ENCODE assay signal across 8 cellular contexts in genomic region chr3:49805884-49806701, GRCh38. TPM values are rescaled to one million over a fixed set of nuclear protein-coding genes. Genes with fewer than 3 reads are reported as not detected.
DNase-seq lines count a peak whose midpoint lies in the region; ATAC-seq, FAIRE-seq and TF ChIP-seq lines count a peak whose summit lies in the region.

No MANE protein-coding gene starts in this region.

- H3K4me1 ChIP-seq in GM12878 (ENCODE audit: control insufficient read depth, insufficient read depth, low read length) = peaks cover 43% of the 10 kb centered on the region
- no peaks in the 10 kb centered on the region for H3K4me1 ChIP-seq in urinary bladder (ENCODE audit: insufficient read depth)
- H3K4me1 ChIP-seq in Caco-2 = no peaks in the 10 kb centered on the region

- H3K9me3 ChIP-seq in GM12878 (replicated peaks; ENCODE audit: control insufficient read depth, insufficient read depth, low read length) (no peaks in the 10 kb centered on the region), Caco-2 (no peaks in the 10 kb centered on the region)

- no peak overlapping the region for H3K4me3 Mint-ChIP-seq in activated naive CD4-positive, alpha-beta T cell treated with anti-CD3 and anti-CD28 coated beads, Interleukin-2, amount 50 U/mL, for 24 hours
- H3K4me3 Mint-ChIP-seq in Caco-2 (ENCODE audit: unreplicated experiment) = no peak overlapping the region

- H3K27me3 ChIP-seq in GM12878 (replicated peaks in 1 of 2; ENCODE audit: control insufficient read depth in 2 of 2, insufficient read depth in 2 of 2, low read length in 1 of 2) (no peaks in the 10 kb centered on the region; a peak in 1 of 4 replicates), Caco-2 (replicated peaks; ENCODE audit: control insufficient read depth, insufficient read depth, low read length) (no peaks in the 10 kb centered on the region)

- ATAC-seq in GM12878 (peak; percentile 29), GM19324 (IDR thresholded peaks at IDR 0.05; ENCODE audit: low FRiP score, unreplicated experiment) (no peak), GM18498 (IDR thresholded peaks at IDR 0.05; ENCODE audit: unreplicated experiment) (no peak)

- no peaks in the 10 kb centered on the region for H3K36me3 Mint-ChIP-seq in activated naive CD4-positive, alpha-beta T cell treated with anti-CD3 and anti-CD28 coated beads, Interleukin-2, amount 50 U/mL, for 24 hours
- H3K36me3 Mint-ChIP-seq in Caco-2 (ENCODE audit: insufficient read depth, unreplicated experiment) = peaks cover 5% of the 10 kb centered on the region

- 12% methylated on average over 11 of the region's 11 CpGs for WGBS in GM12878 (ENCODE audit: insufficient coverage, insufficient replicate concordance, low lambda C conversion rate, missing lambda C conversion rate)
- 44% methylated on average over 11 of the region's 11 CpGs for WGBS in urinary bladder

- RAD21 ChIA-PET in GM12878 (lab: Charles Lee; ENCODE audit: unreplicated experiment) = interaction anchor here (0.7 to 8.0 kb wide), 10 partner anchors 7 to 266 kb away, joined by 4 to 182 read pairs (median 8); partner anchors contain the start of genes IP6K1, MON1A and UBA7

- intact Hi-C loops in GM12878 (cut with micrococcal nuclease; ENCODE audit: unreplicated experiment) = no loop called here
- intact Hi-C loops in Caco-2 (cut with micrococcal nuclease; ENCODE audit: unreplicated experiment) = no loop called here

- no TSS peak for BruUV-seq in GM12878 (replicated peaks; lab: Mats Ljungman, UMichigan)
- BruUV-seq in Caco-2 (replicated peaks; lab: Mats Ljungman, UMichigan) = no TSS peak

- no peaks in the 10 kb centered on the region for H3K9me3 Mint-ChIP-seq in activated naive CD4-positive, alpha-beta T cell treated with anti-CD3 and anti-CD28 coated beads, Interleukin-2, amount 50 U/mL, for 24 hours
- H3K9me3 Mint-ChIP-seq in Caco-2 (ENCODE audit: unreplicated experiment) = no peaks in the 10 kb centered on the region

- TF ChIP-seq RAD21 in GM12878 (IDR thresholded peaks at IDR 0.05; ENCODE audit: insufficient read depth, low read depth, low read length) = no peak

- H4K20me1 ChIP-seq in GM12878 (ENCODE audit: control insufficient read depth, insufficient read depth) = no peaks in the 10 kb centered on the region

- H3K4me1 Mint-ChIP-seq in activated naive CD4-positive, alpha-beta T cell treated with anti-CD3 and anti-CD28 coated beads, Interleukin-2, amount 50 U/mL, for 24 hours = peaks cover 47% of the 10 kb centered on the region
- H3K4me1 Mint-ChIP-seq in Caco-2 (ENCODE audit: low read depth, unreplicated experiment) = peaks cover 16% of the 10 kb centered on the region

- H3K27ac ChIP-seq in GM12878 (ENCODE audit: control insufficient read depth, insufficient read depth) (peak overlapping the region; percentile 80), urinary bladder (ENCODE audit: low read depth) (peak overlapping the region; percentile 64)

- TF ChIP-seq POLR2A in GM12878 (IDR thresholded peaks at IDR 0.05; ENCODE audit: low read depth, low read length) = no peak; the same call in none of the 2 replicates

- H3K36me3 ChIP-seq in GM12878 (ENCODE audit: control insufficient read depth in 2 of 2, insufficient read depth in 2 of 2, low read length in 1 of 2) (peaks cover 0 to 3% of the 10 kb centered on the region in 2 experiments; a peak in 2 of 4 replicates), urinary bladder (ENCODE audit: insufficient read depth) (peaks cover 3% of the 10 kb centered on the region), Caco-2 (ENCODE audit: control insufficient read depth, insufficient read depth, low read length) (no peaks in the 10 kb centered on the region)

- H3K27ac Mint-ChIP-seq in activated naive CD4-positive, alpha-beta T cell treated with anti-CD3 and anti-CD28 coated beads, Interleukin-2, amount 50 U/mL, for 24 hours = peak overlapping the region; percentile 6
- H3K27ac Mint-ChIP-seq in Caco-2 (ENCODE audit: unreplicated experiment) = no peak overlapping the region

- SMC1A ChIA-PET in GM12878 (lab: Charles Lee; ENCODE audit: uncharacterized antibody, unreplicated experiment) = interaction anchor here (0.7 to 9.4 kb wide), 11 partner anchors 8 to 266 kb away, joined by 3 to 146 read pairs (median 3); partner anchors contain the start of genes GMPPB, IP6K1 and UBA7

- no peaks in the 10 kb centered on the region; the same call in 1 of the 2 replicates for H3K79me2 ChIP-seq in GM12878 (ENCODE audit: control insufficient read depth, insufficient read depth, low read length)

- H3K4me3 ChIP-seq in GM12878 (peak overlapping the region; percentile 62; the same call in 1 of the 2 replicates), urinary bladder (ENCODE audit: low read depth, low read length) (no peak overlapping the region), Caco-2 (ENCODE audit: low read depth, low read length) (no peak overlapping the region)

- peak in 1 of 2 experiments; percentile 25; a peak in 1 of 4 replicates for TF ChIP-seq EP300 in GM12878 (IDR thresholded peaks at IDR 0.05; ENCODE audit: borderline replicate concordance in 1 of 2, control insufficient read depth in 1 of 2, low read depth in 2 of 2, low read length in 2 of 2)

- peaks cover 2% of the 10 kb centered on the region for H3K27me3 Mint-ChIP-seq in activated naive CD4-positive, alpha-beta T cell treated with anti-CD3 and anti-CD28 coated beads, Interleukin-2, amount 50 U/mL, for 24 hours
- peaks cover 2% of the 10 kb centered on the region for H3K27me3 Mint-ChIP-seq in Caco-2 (ENCODE audit: insufficient read depth, unreplicated experiment)

- no peak overlapping the region for H2AFZ ChIP-seq in GM12878 (ENCODE audit: control insufficient read depth, low read depth, low read length)

- H3K4me2 ChIP-seq in GM12878 (ENCODE audit: control insufficient read depth, insufficient read depth) = peak overlapping the region; percentile 89

- CTCF ChIA-PET in GM12878 (lab: Yijun Ruan, JAX) (interaction anchor here (1.3 to 12.0 kb wide), 7 partner anchors 10 to 266 kb away, joined by 3 to 327 read pairs (median 5); partner anchors contain the start of genes MON1A, MST1R and UBA7), Caco-2 (lab: Charles Lee) (no interaction called here)

- POLR2A ChIA-PET in GM12878 (lab: Charles Lee) = interaction anchor here (1.0 to 2.1 kb wide), 8 partner anchors 7 to 909 kb away, joined by 3 to 15 read pairs (median 4); partner anchors contain the start of gene UBA7
- POLR2A ChIA-PET in Caco-2 (lab: Charles Lee) = interaction anchor here (1.0 kb wide), 1 partner anchor 20 kb away, joined by 3 read pairs; the partner anchor contains the start of gene IP6K1

- peak; percentile 86 for FAIRE-seq in GM12878 (lab: Jason Lieb, UNC)

- TF ChIP-seq CTCF in GM12878 (IDR thresholded peaks at IDR 0.05 in 2 of 3, conservative IDR thresholded peaks at IDR 0.05 in 1 of 3; ENCODE audit: control insufficient read depth in 2 of 3, extremely low read depth in 1 of 3, insufficient read depth in 1 of 3, low read depth in 3 of 3, low read length in 3 of 3) (no peak), Caco-2 (IDR thresholded peaks at IDR 0.05; ENCODE audit: insufficient read depth in 1 of 2, low read depth in 1 of 2, low read length in 1 of 2, severe bottlenecking in 1 of 2, unreplicated experiment in 1 of 2) (no peak)

- H3K9ac ChIP-seq in GM12878 (ENCODE audit: control insufficient read depth, insufficient read depth, low read length) = peak overlapping the region; percentile 57

- no peak for DNase-seq in activated naive CD4-positive, alpha-beta T cell treated with anti-CD3 and anti-CD28 coated beads, Interleukin-2, amount 50 U/mL, for 16 hours
- DNase-seq in GM12878 (ENCODE audit: low read depth, low spot score) (no peak), medulla oblongata (ENCODE audit: extremely low spot score) (peak; percentile 67), Caco-2 (no peak)

- in situ Hi-C loops in GM12878 (cut with MboI) = no loop called here

RNA-seq across cellular contexts. Expression of gene INKA1, which starts 3.0 kb away (rescaled TPM):
- 6.4 and 6.9 TPM in 2 replicates for total RNA-seq in GM12878 (2013; cell fraction: nucleolus; rRNA removed)
- total RNA-seq in GM12878 (2014; rRNA removed) (9.3 and 11.9 TPM in 2 replicates), GM12878 (2014; rRNA removed; fragmentation: Illumina TruSeq; extraction: Trizol) (3.8 and 4.2 TPM in 2 replicates), GM12878 (2021) (6.0 and 9.2 TPM in 2 replicates), urinary bladder (10.3 TPM), Caco-2 (2022) (not detected in 2 replicates)
- 0.92 TPM for polyA plus RNA-seq in GM12878 (2011; ENCODE audit: low read depth)
- polyA plus RNA-seq in GM12878 (2011; rRNA removed) (0.94 and 1.6 TPM in 2 replicates), GM12878 (2014; fragmentation: Illumina TruSeq; extraction: Trizol) (2.1 TPM in 1 of 2 replicates, not detected in the other), GM12878 (2014; fragmentation: Nextera tagmentation; extraction: Ambion mirVana) (1 to 10 TPM in 1 of 2 experiments, under 1 TPM in 1; 0.32 to 1.4 TPM), GM12878 (2014; rRNA removed) (10.2 and 10.5 TPM in 2 replicates), GM12878 (2016; fragmentation: Nextera tagmentation; extraction: Ambion mirVana) (1 to 10 TPM; 9.0 to 9.9 TPM), urinary bladder (6.5 TPM)
- 2.7 and 4.6 TPM in 2 replicates for polyA plus RNA-seq in GM12878 (2011; cell fraction: cytosol; rRNA removed)
- polyA plus RNA-seq in GM12878 (2011; cell fraction: nucleus; rRNA removed) = 2.7 and 3.3 TPM in 2 replicates
- 1.9 and 2.3 TPM in 2 replicates for polyA plus RNA-seq in GM12878 (2012)
- polyA minus RNA-seq in GM12878 (2011; rRNA and poly(A)+ RNA removed) = 1.8 and 4.4 TPM in 2 replicates
- 2.1 TPM in 1 of 2 replicates, not detected in the other for polyA minus RNA-seq in GM12878 (2011; cell fraction: cytosol; rRNA and poly(A)+ RNA removed)
- 4.0 and 7.8 TPM in 2 replicates for polyA minus RNA-seq in GM12878 (2011; cell fraction: nucleus; rRNA and poly(A)+ RNA removed)

RNA-seq across cellular contexts. Expression of gene CDHR4, which starts 6.4 kb away (rescaled TPM):
- total RNA-seq in GM12878 (2013; cell fraction: nucleolus; rRNA removed) = 0.33 TPM in 1 of 2 replicates, not detected in the other
- total RNA-seq in GM12878 (2014; rRNA removed) = not detected in 2 replicates
- not detected in 2 replicates for total RNA-seq in GM12878 (2014; rRNA removed; fragmentation: Illumina TruSeq; extraction: Trizol)
- not detected in 2 replicates for total RNA-seq in GM12878 (2021)
- not detected for polyA plus RNA-seq in GM12878 (2011; ENCODE audit: low read depth)
- polyA plus RNA-seq in GM12878 (2011; rRNA removed) = not detected in 2 replicates
- 0.05 TPM in 1 of 2 replicates, not detected in the other for polyA plus RNA-seq in GM12878 (2011; cell fraction: cytosol; rRNA removed)
- 0.28 TPM in 2 replicates for polyA plus RNA-seq in GM12878 (2011; cell fraction: nucleus; rRNA removed)
- 0.10 TPM in 1 of 2 replicates, not detected in the other for polyA plus RNA-seq in GM12878 (2012)
- polyA plus RNA-seq in GM12878 (2014; fragmentation: Illumina TruSeq; extraction: Trizol) = not detected in 2 replicates
- not detected for polyA plus RNA-seq in GM12878 (2014; fragmentation: Nextera tagmentation; extraction: Ambion mirVana)
- polyA plus RNA-seq in GM12878 (2014; rRNA removed) = not detected in 2 replicates
- not detected for polyA plus RNA-seq in GM12878 (2016; fragmentation: Nextera tagmentation; extraction: Ambion mirVana)
- not detected in 2 replicates for polyA minus RNA-seq in GM12878 (2011; rRNA and poly(A)+ RNA removed)
- not detected in 2 replicates for polyA minus RNA-seq in GM12878 (2011; cell fraction: cytosol; rRNA and poly(A)+ RNA removed)
- polyA minus RNA-seq in GM12878 (2011; cell fraction: nucleus; rRNA and poly(A)+ RNA removed) = not detected in 2 replicates
- not detected for total RNA-seq in urinary bladder
- polyA plus RNA-seq in urinary bladder = 0.10 TPM
- not detected in 2 replicates for total RNA-seq in Caco-2 (2022)

RNA-seq across cellular contexts. Expression of gene UBA7, which starts 7.7 kb away (rescaled TPM):
- total RNA-seq in GM12878 (2013; cell fraction: nucleolus; rRNA removed) = 270 and 275 TPM in 2 replicates
- total RNA-seq in GM12878 (2014; rRNA removed) (71.2 and 79.6 TPM in 2 replicates), GM12878 (2014; rRNA removed; fragmentation: Illumina TruSeq; extraction: Trizol) (35.1 and 38.9 TPM in 2 replicates), GM12878 (2021) (108 and 116 TPM in 2 replicates), urinary bladder (39.6 TPM), Caco-2 (2022) (0.93 TPM in 1 of 2 replicates, not detected in the other)
- 86.4 TPM for polyA plus RNA-seq in GM12878 (2011; ENCODE audit: low read depth)
- polyA plus RNA-seq in GM12878 (2011; rRNA removed) (34.1 and 65.8 TPM in 2 replicates), GM12878 (2014; fragmentation: Illumina TruSeq; extraction: Trizol) (25.9 and 57.4 TPM in 2 replicates), GM12878 (2014; fragmentation: Nextera tagmentation; extraction: Ambion mirVana) (10 to 100 TPM; 11.8 to 22.2 TPM), GM12878 (2014; rRNA removed) (105 and 112 TPM in 2 replicates), GM12878 (2016; fragmentation: Nextera tagmentation; extraction: Ambion mirVana) (10 to 100 TPM; 34.6 to 36.0 TPM), urinary bladder (37.7 TPM)
- 67.0 and 102 TPM in 2 replicates for polyA plus RNA-seq in GM12878 (2011; cell fraction: cytosol; rRNA removed)
- 1,147 and 1,386 TPM in 2 replicates for polyA plus RNA-seq in GM12878 (2011; cell fraction: nucleus; rRNA removed)
- polyA plus RNA-seq in GM12878 (2012) = 133 and 156 TPM in 2 replicates
- 68.0 and 103 TPM in 2 replicates for polyA minus RNA-seq in GM12878 (2011; rRNA and poly(A)+ RNA removed)
- polyA minus RNA-seq in GM12878 (2011; cell fraction: cytosol; rRNA and poly(A)+ RNA removed) = 29.7 and 31.4 TPM in 2 replicates
- 202 and 226 TPM in 2 replicates for polyA minus RNA-seq in GM12878 (2011; cell fraction: nucleus; rRNA and poly(A)+ RNA removed)

RNA-seq across cellular contexts. Expression of gene IP6K1, which starts 19.8 kb away (rescaled TPM):
- total RNA-seq in GM12878 (2013; cell fraction: nucleolus; rRNA removed) = 59.2 and 67.7 TPM in 2 replicates
- total RNA-seq in GM12878 (2014; rRNA removed) (13.4 and 16.0 TPM in 2 replicates), GM12878 (2014; rRNA removed; fragmentation: Illumina TruSeq; extraction: Trizol) (9.9 and 10.6 TPM in 2 replicates), GM12878 (2021) (28.6 and 29.8 TPM in 2 replicates), urinary bladder (31.6 TPM), Caco-2 (2022) (35.5 and 39.6 TPM in 2 replicates)
- 7.5 TPM for polyA plus RNA-seq in GM12878 (2011; ENCODE audit: low read depth)
- polyA plus RNA-seq in GM12878 (2011; rRNA removed) (13.6 and 30.6 TPM in 2 replicates), GM12878 (2014; fragmentation: Illumina TruSeq; extraction: Trizol) (10.0 and 15.1 TPM in 2 replicates), GM12878 (2014; fragmentation: Nextera tagmentation; extraction: Ambion mirVana) (1 to 10 TPM; 1.3 to 2.0 TPM), GM12878 (2014; rRNA removed) (22.9 and 25.0 TPM in 2 replicates), GM12878 (2016; fragmentation: Nextera tagmentation; extraction: Ambion mirVana) (10 to 100 TPM; 20.4 to 21.7 TPM), urinary bladder (31.0 TPM)
- 22.1 and 29.5 TPM in 2 replicates for polyA plus RNA-seq in GM12878 (2011; cell fraction: cytosol; rRNA removed)
- 37.3 and 43.6 TPM in 2 replicates for polyA plus RNA-seq in GM12878 (2011; cell fraction: nucleus; rRNA removed)
- polyA plus RNA-seq in GM12878 (2012) = 11.8 TPM in 2 replicates
- 47.1 and 58.7 TPM in 2 replicates for polyA minus RNA-seq in GM12878 (2011; rRNA and poly(A)+ RNA removed)
- 14.8 and 19.0 TPM in 2 replicates for polyA minus RNA-seq in GM12878 (2011; cell fraction: cytosol; rRNA and poly(A)+ RNA removed)
- polyA minus RNA-seq in GM12878 (2011; cell fraction: nucleus; rRNA and poly(A)+ RNA removed) = 8.8 and 19.5 TPM in 2 replicates

RNA-seq across cellular contexts. Expression of gene TRAIP, which starts 50.3 kb away (rescaled TPM):
- total RNA-seq in GM12878 (2013; cell fraction: nucleolus; rRNA removed) = 18.7 and 23.8 TPM in 2 replicates
- total RNA-seq in GM12878 (2014; rRNA removed) (20.9 and 21.1 TPM in 2 replicates), GM12878 (2014; rRNA removed; fragmentation: Illumina TruSeq; extraction: Trizol) (14.7 and 15.9 TPM in 2 replicates), GM12878 (2021) (19.5 and 23.7 TPM in 2 replicates), urinary bladder (6.8 TPM), Caco-2 (2022) (25.1 and 28.0 TPM in 2 replicates)
- polyA plus RNA-seq in GM12878 (2011; ENCODE audit: low read depth) = 8.2 TPM
- polyA plus RNA-seq in GM12878 (2011; rRNA removed) (12.5 and 18.6 TPM in 2 replicates), GM12878 (2014; fragmentation: Illumina TruSeq; extraction: Trizol) (17.9 and 22.1 TPM in 2 replicates), GM12878 (2014; fragmentation: Nextera tagmentation; extraction: Ambion mirVana) (10 to 100 TPM; 33.6 to 37.0 TPM), GM12878 (2014; rRNA removed) (22.4 and 25.1 TPM in 2 replicates), GM12878 (2016; fragmentation: Nextera tagmentation; extraction: Ambion mirVana) (10 to 100 TPM; 26.8 to 31.2 TPM), urinary bladder (2.6 TPM)
- polyA plus RNA-seq in GM12878 (2011; cell fraction: cytosol; rRNA removed) = 17.4 and 27.0 TPM in 2 replicates
- polyA plus RNA-seq in GM12878 (2011; cell fraction: nucleus; rRNA removed) = 81.4 and 83.2 TPM in 2 replicates
- 10.8 and 11.1 TPM in 2 replicates for polyA plus RNA-seq in GM12878 (2012)
- polyA minus RNA-seq in GM12878 (2011; rRNA and poly(A)+ RNA removed) = 22.6 and 26.3 TPM in 2 replicates
- polyA minus RNA-seq in GM12878 (2011; cell fraction: cytosol; rRNA and poly(A)+ RNA removed) = 10.6 TPM in 2 replicates
- polyA minus RNA-seq in GM12878 (2011; cell fraction: nucleus; rRNA and poly(A)+ RNA removed) = 22.2 and 31.2 TPM in 2 replicates

Comparison
In these comparisons a context has a peak if more than half of its experiments do, and no peak if none do; other contexts are left out.
1. RNA of gene UBA7, which starts 7.7 kb away (total RNA-seq): 35.1 to 275 TPM in GM12878 and 39.6 TPM in urinary bladder (single experiment); 0.93 TPM in Caco-2; every median in the first group is over 10 times any median in the second.